In genomic region chr1:108831225-108831624, GRCh38 we compare ENCODE assay signal across 10 cellular contexts. TPM values are rescaled to one million over a fixed set of nuclear protein-coding genes. Genes with fewer than 3 reads are reported as not detected.
A peak's percentile ranks its signal among the peaks of the same experiment; 100 is the strongest.
DNase-seq lines count a peak whose midpoint lies in the region; ATAC-seq, FAIRE-seq and TF ChIP-seq lines count a peak whose summit lies in the region.
"Had no signal": no experiment of that assay in that cellular context is flagged by ENCODE, and none has a peak within 500 bp of the region (broad histone marks: within the 10 kb centered on the region; RNA-seq: fewer than 3 reads in every experiment).

No MANE protein-coding gene starts in this region.

- peak overlapping the region; percentile 60 to 78 for H3K27ac ChIP-seq in tibial artery

- no peaks in the 10 kb centered on the region for H3K9me3 ChIP-seq in tibial artery

- intact Hi-C loops in left colon (cut with DNase I, micrococcal nuclease): no loop called here
- intact Hi-C loops in tibial artery (cut with DNase I; ENCODE audit: low total_unique reads): no loop called here

- peak; percentile 17 for ATAC-seq in left colon
- ATAC-seq: stimulated activated naive CD8-positive, alpha-beta T cell treated with anti-CD3 and anti-CD28 coated beads, Interleukin-15, Interleukin-2, amounts not matched to agents 100 U/mL and 50 U/mL, for 24 hours had no signal

- TF ChIP-seq CTCF in bronchial epithelial cell (IDR thresholded peaks at IDR 0.05; ENCODE audit: insufficient read depth, low read length, severe bottlenecking) (no peak), tibial artery (IDR thresholded peaks at IDR 0.05) (no peak)

- H3K27me3 ChIP-seq in bronchial epithelial cell (ENCODE audit: control insufficient read depth, insufficient read depth, low read length): no peaks in the 10 kb centered on the region
- H3K27me3 ChIP-seq in tibial artery: no peaks in the 10 kb centered on the region

- peak; percentile 18 for DNase-seq in LoVo (ENCODE audit: low spot score)
- DNase-seq in bronchial epithelial cell (ENCODE audit: low read depth): peak; percentile 47
- no peak for DNase-seq in left colon
- DNase-seq in tibial artery: no peak
- no peak for DNase-seq in kidney glomerular epithelial cell (lab: John Stamatoyannopoulos, UW)
- no peak for DNase-seq in DMS153 treated with DMSO at 0.1 percent for 48 hours (lab: John Stamatoyannopoulos, UW; ENCODE audit: unreplicated experiment)
- DNase-seq in activated CD4-positive, alpha-beta T cell treated with anti-CD3 and anti-CD28 coated beads for 48 hours: no peak
- DNase-seq in HPDE6-E6E7 (ENCODE audit: extremely low spot score): no peak
- DNase-seq: NCI-H226; stimulated activated naive CD8-positive, alpha-beta T cell treated with anti-CD3 and anti-CD28 coated beads, Interleukin-15, Interleukin-2, amounts not matched to agents 100 U/mL and 50 U/mL, for 24 hours had no signal

- H3K4me1 ChIP-seq in tibial artery: peaks cover 0 to 40% (median 20%) of the 10 kb centered on the region in 4 donors

- H3K4me3 ChIP-seq in bronchial epithelial cell (ENCODE audit: low read depth, low read length) (no peak overlapping the region), tibial artery (no peak overlapping the region)

- H3K36me3 ChIP-seq in bronchial epithelial cell (ENCODE audit: control insufficient read depth, insufficient read depth, low read length): no peaks in the 10 kb centered on the region
- no peaks in the 10 kb centered on the region for H3K36me3 ChIP-seq in tibial artery

- FAIRE-seq in bronchial epithelial cell (lab: Jason Lieb, UNC): no peak

RNA-seq across cellular contexts. Expression of gene AKNAD1, which starts 25.7 kb away (rescaled TPM):
- total RNA-seq in bronchial epithelial cell (0.26 TPM in 1 of 2 replicates, not detected in the other), left colon (not detected)

RNA-seq across cellular contexts. Expression of gene GPSM2, which starts 45.6 kb away (rescaled TPM):
- total RNA-seq in bronchial epithelial cell (58.9 and 62.7 TPM in 2 replicates), left colon (10 to 100 TPM; 22.5 to 28.7 TPM)

Comparison
In these comparisons a context has a peak if more than half of its experiments do, and no peak if none do; other contexts are left out.
1. DNase-seq: peak in LoVo (single experiment) and bronchial epithelial cell (single experiment); none in left colon (0 of 2), tibial artery (0 of 2), kidney glomerular epithelial cell (single experiment), DMS153 treated with DMSO at 0.1 percent for 48 hours (single experiment), activated CD4-positive, alpha-beta T cell treated with anti-CD3 and anti-CD28 coated beads for 48 hours (single experiment) and HPDE6-E6E7 (single experiment).